ENCODE assay signal across 25 cellular contexts in the genomic region with DNA sequence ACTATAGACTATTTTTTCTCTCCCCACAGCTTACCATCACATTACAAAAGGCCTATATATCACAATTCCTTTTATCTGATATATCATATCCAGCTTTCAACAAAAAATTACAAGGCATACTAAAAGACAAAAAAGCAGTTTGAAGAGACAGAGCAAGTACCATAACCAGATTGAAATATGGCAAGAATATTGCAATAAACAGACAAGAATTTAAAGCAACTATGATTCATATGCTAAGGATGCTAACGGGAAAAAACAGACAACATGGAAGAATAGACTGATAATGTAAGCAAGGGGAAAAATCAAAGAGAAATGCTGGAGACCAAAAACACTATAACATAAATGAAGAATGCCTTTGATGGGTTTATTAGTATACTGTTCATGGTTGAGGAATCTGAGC. TPM values are rescaled to one million over a fixed set of nuclear protein-coding genes. Genes with fewer than 3 reads are reported as not detected.
"Had no signal": no experiment of that assay in that cellular context is flagged by ENCODE, and none has a peak within 500 bp of the region (broad histone marks: within the 10 kb centered on the region; RNA-seq: fewer than 3 reads in every experiment).

No MANE protein-coding gene starts in this region.

- H3K36me3 Mint-ChIP-seq: immature natural killer cell had no signal

- H3K4me3 Mint-ChIP-seq: immature natural killer cell, memory B cell had no signal

- H3K4me2 ChIP-seq: hepatocyte had no signal

- H3K9me3 ChIP-seq: left lung had no signal

- H3K36me3 ChIP-seq: esophagus muscularis mucosa, gastroesophageal sphincter, left lung had no signal

- H3K27ac Mint-ChIP-seq: immature natural killer cell, memory B cell had no signal

- H3K4me3 ChIP-seq: coronary artery, dorsolateral prefrontal cortex, esophagus muscularis mucosa, gastroesophageal sphincter, heart left ventricle, hepatocyte, left lung, lung had no signal

- H3K4me1 ChIP-seq: foreskin keratinocyte had no signal

- H3K4me1 Mint-ChIP-seq: immature natural killer cell, memory B cell had no signal

- DNase-seq: dermis blood vessel endothelial cell; dorsolateral prefrontal cortex; effector CD4-positive, alpha-beta T cell; effector memory CD4-positive, alpha-beta T cell; foreskin keratinocyte; heart left ventricle; hypothalamus; immature natural killer cell; left cardiac atrium; left lung; left ventricle myocardium superior; mammary epithelial cell; mesendoderm; midbrain had no signal

- H3K27ac ChIP-seq: coronary artery, dorsolateral prefrontal cortex, esophagus muscularis mucosa, foreskin keratinocyte, gastroesophageal sphincter, heart left ventricle, hepatocyte, left lung had no signal

- H3K27me3 ChIP-seq: dorsolateral prefrontal cortex, esophagus muscularis mucosa, foreskin keratinocyte, gastroesophageal sphincter, heart left ventricle, hepatocyte, left lung had no signal

- FAIRE-seq: colon, endothelial cell of umbilical vein, frontal cortex, islet of Langerhans, keratinocyte had no signal

- H2AFZ ChIP-seq: hepatocyte had no signal

RNA-seq across cellular contexts. Expression of a gene that starts 40.7 kb away (rescaled TPM):
- polyA plus RNA-seq: immature natural killer cell had no signal
